In the genomic region with DNA sequence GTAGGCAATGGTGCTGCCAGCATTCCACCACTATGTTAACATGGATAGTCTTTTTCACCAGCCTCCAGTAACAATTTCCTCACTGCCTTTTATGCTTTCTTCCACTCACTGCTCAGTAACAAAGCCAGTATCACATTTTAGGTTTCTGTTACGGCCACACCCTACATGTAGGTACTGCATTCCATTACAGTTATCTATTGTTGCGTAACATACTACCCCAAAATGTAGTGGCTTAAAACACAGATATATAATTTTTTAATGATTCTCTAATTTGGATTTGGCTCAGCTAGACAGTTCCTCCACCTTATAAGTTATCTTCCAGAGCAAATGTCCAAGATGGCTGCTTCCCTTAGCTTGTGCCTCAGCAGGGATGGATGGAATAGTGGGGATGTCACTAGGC, we compare ENCODE assay signal across 28 cellular contexts.
"Had no signal": no experiment of that assay in that cellular context is flagged by ENCODE, and none has a peak within 500 bp of the region (broad histone marks: within the 10 kb centered on the region; RNA-seq: fewer than 3 reads in every experiment).

No MANE protein-coding gene starts in this region.

- H3K27me3 ChIP-seq: brain microvascular endothelial cell, colonic mucosa, gastroesophageal sphincter, heart right ventricle, hepatocyte had no signal

- FAIRE-seq: astrocyte, endometrium, endothelial cell of umbilical vein had no signal

- H3K36me3 ChIP-seq: brain microvascular endothelial cell, colonic mucosa, gastroesophageal sphincter, heart right ventricle, WERI-Rb-1 had no signal

- H3K4me2 ChIP-seq: hepatocyte had no signal

- H2AFZ ChIP-seq: hepatocyte had no signal

- DNase-seq: activated B cell treated with CpG ODN at 0.5 μM for 24 hours; activated CD4-positive, alpha-beta T cell treated with anti-CD3 and anti-CD28 coated beads for 48 hours; activated CD4-positive, alpha-beta T cell treated with anti-CD3 and anti-CD28 coated beads, Interleukin-2, amount 50 U/mL, for 1 hour; activated CD4-positive, alpha-beta T cell treated with anti-CD3 and anti-CD28 coated beads, Interleukin-2, amount 50 U/mL, for 48 hours; activated CD8-positive, alpha-beta memory T cell treated with anti-CD3 and anti-CD28 coated beads for 24 hours; activated CD8-positive, alpha-beta T cell treated with anti-CD3 and anti-CD28 coated beads for 36 hours; activated effector memory CD4-positive, alpha-beta T cell treated with anti-CD3 and anti-CD28 coated beads, Interleukin-2, amount 50 U/mL, for 16 hours; activated naive CD4-positive, alpha-beta T cell treated with anti-CD3 and anti-CD28 coated beads for 36 hours; activated T-cell treated with anti-CD3 and anti-CD28 coated beads, Interleukin-2, amount 50 U/mL, for 1 hour; activated T-cell treated with anti-CD3 and anti-CD28 coated beads, Interleukin-2, amount 50 U/mL, for 48 hours; amniotic stem cell; anterior cingulate cortex; brain microvascular endothelial cell; caudate nucleus; colonic mucosa; effector CD8-positive, alpha-beta T cell; foreskin melanocyte; heart right ventricle; T-cell; T1000; WERI-Rb-1 had no signal

- H3K4me1 ChIP-seq: colonic mucosa, gastroesophageal sphincter, heart right ventricle had no signal

- H3K79me2 ChIP-seq: hepatocyte had no signal

- ATAC-seq: activated CD4-positive, CD25-positive, alpha-beta regulatory T cell treated with anti-CD3 and anti-CD28 coated beads, Interleukin-2, amount 50 U/mL, for 24 hours; activated CD8-positive, alpha-beta T cell treated with anti-CD3 and anti-CD28 coated beads for 36 hours; esophagus mucosa; gastroesophageal sphincter; heart right ventricle; T-cell had no signal

- H3K27ac ChIP-seq: brain microvascular endothelial cell, colonic mucosa, gastroesophageal sphincter, heart right ventricle, hepatocyte, WERI-Rb-1 had no signal

- H3K4me3 ChIP-seq: colonic mucosa, gastroesophageal sphincter, heart right ventricle, hepatocyte had no signal

- H3K9me3 ChIP-seq: colonic mucosa had no signal
